In genomic region chr16:4416200-4417032, GRCh38 we compare ENCODE assay signal across 8 cellular contexts. TPM values are rescaled to one million over a fixed set of nuclear protein-coding genes. Genes with fewer than 3 reads are reported as not detected.
DNase-seq lines count a peak whose midpoint lies in the region; TF ChIP-seq lines count a peak whose summit lies in the region.

Gene CORO7, minus strand, starts transcription at chr16:4416596. Its CDS starts 78 bp downstream, at chr16:4416518.

- peak within 1 kb of the TSS; percentile 38 for H3K14ac ChIP-seq in neuronal stem cell (ENCODE audit: low read length)

- peak within 1 kb of the TSS; percentile 72; the same call in 1 of the 2 replicates for H3K27ac ChIP-seq in HEK293 (ENCODE audit: extremely low read depth, low read depth, low read length)
- H3K27ac ChIP-seq in neuronal stem cell (replicated peaks; ENCODE audit: low read length), result no peak within 1 kb of the TSS
- H3K27ac ChIP-seq in subcutaneous abdominal adipose tissue (ENCODE audit: low read depth, low read length), result peak within 1 kb of the TSS; percentile 54

- H3K4me3 ChIP-seq in HEK293 (ENCODE audit: low read depth, low read length) (peak within 1 kb of the TSS; percentile 67), neuronal stem cell (ENCODE audit: low read length in 2 of 2) (peak within 1 kb of the TSS; percentile 83 to 85), subcutaneous abdominal adipose tissue (ENCODE audit: low read depth in 1 of 5, low read length in 5 of 5) (peak within 1 kb of the TSS; percentile 70 to 86 (median 77))

- no peak within 1 kb of the TSS for H2BK15ac ChIP-seq in neuronal stem cell (ENCODE audit: low read length)

- H3K4me2 ChIP-seq in neuronal stem cell (ENCODE audit: insufficient read depth, low read length, poor library complexity, severe bottlenecking), result peak within 1 kb of the TSS; percentile 87

- H2BK5ac ChIP-seq in neuronal stem cell (ENCODE audit: low read length), result peak within 1 kb of the TSS; percentile 24

- DNase-seq in GF-D8 (lab: John Stamatoyannopoulos, UW) (peak; percentile 71), MV-4-11 (lab: John Stamatoyannopoulos, UW) (peak; percentile 90), SK-MEL-5 (ENCODE audit: low read depth, low spot score) (peak; percentile 89), foreskin melanocyte (peak; percentile 73), neuronal stem cell (ENCODE audit: low spot score) (peak; percentile 77)
- DNase-seq in activated naive CD4-positive, alpha-beta T cell (lab: John Stamatoyannopoulos, UW), result peak; percentile 95 to 99 (median 97)

- no peak within 1 kb of the TSS for H3K4ac ChIP-seq in neuronal stem cell (ENCODE audit: low read length)

- H2AFZ ChIP-seq in neuronal stem cell (ENCODE audit: low read length), result peak within 1 kb of the TSS; percentile 92

- H4K8ac ChIP-seq in neuronal stem cell (ENCODE audit: low read depth, low read length), result peak within 1 kb of the TSS; percentile 43

- H3K27me3 ChIP-seq in neuronal stem cell (ENCODE audit: control insufficient read depth in 3 of 3, insufficient read depth in 3 of 3, low read depth in 1 of 3, low read length in 3 of 3) (peaks cover 0 to 6% (median 0%) of the 10 kb centered on the region in 3 experiments), subcutaneous abdominal adipose tissue (ENCODE audit: control insufficient read depth in 5 of 5, insufficient read depth in 4 of 5, low read length in 5 of 5) (no peaks in the 10 kb centered on the region)

- peak within 1 kb of the TSS; percentile 85 for H3K18ac ChIP-seq in neuronal stem cell (ENCODE audit: low read length)

- POLR2A ChIA-PET in HEK293 (lab: Yijun Ruan, JAX), result interaction anchor here (0.5 to 1.8 kb wide), 5 partner anchors 11 to 861 kb away, joined by 3 to 6 read pairs (median 3); no protein-coding TSS in a partner anchor

- H3K9ac ChIP-seq in neuronal stem cell (ENCODE audit: low read depth, low read length, poor library complexity) (peak within 1 kb of the TSS; percentile 81), subcutaneous abdominal adipose tissue (ENCODE audit: low read length in 5 of 5) (peak within 1 kb of the TSS; percentile 52 to 83 (median 77))

- in situ Hi-C loops in SK-MEL-5 (cut with HindIII; ENCODE audit: low pct_unique_long_range_greater_than_20kb, low sequenced_read_pairs), result no loop called here

- H2BK12ac ChIP-seq in neuronal stem cell (ENCODE audit: low read length), result no peak within 1 kb of the TSS

- H3K36me3 ChIP-seq in HEK293 (ENCODE audit: control insufficient read depth in 2 of 2, insufficient read depth in 1 of 2, low read length in 2 of 2) (peaks cover 0 to 18% of the 10 kb centered on the region in 2 experiments; a peak in 1 of 3 replicates), neuronal stem cell (replicated peaks in 1 of 2; ENCODE audit: control insufficient read depth in 2 of 2, insufficient read depth in 2 of 2, low read length in 2 of 2) (peaks cover 3 to 11% of the 10 kb centered on the region in 2 donors), subcutaneous abdominal adipose tissue (ENCODE audit: control insufficient read depth in 5 of 5, insufficient read depth in 5 of 5, low read length in 5 of 5) (peaks cover 0 to 18% (median 7%) of the 10 kb centered on the region in 5 donors)

- H2BK120ac ChIP-seq in neuronal stem cell (ENCODE audit: low read depth, low read length), result no peak within 1 kb of the TSS

- H3K4me1 ChIP-seq in HEK293 (ENCODE audit: control insufficient read depth, insufficient read depth, low read length), result no peaks in the 10 kb centered on the region
- H3K4me1 ChIP-seq in neuronal stem cell (ENCODE audit: control insufficient read depth in 2 of 2, insufficient read depth in 1 of 2, low read depth in 1 of 2, low read length in 2 of 2), result peaks cover 8 to 16% of the 10 kb centered on the region in 2 donors
- H3K4me1 ChIP-seq in subcutaneous abdominal adipose tissue (ENCODE audit: control insufficient read depth in 5 of 5, insufficient read depth in 5 of 5, low read length in 5 of 5), result peaks cover 4 to 43% (median 30%) of the 10 kb centered on the region in 5 donors

- no CpG with 5 or more reads among the region's 92 CpGs for WGBS in neuronal stem cell (ENCODE audit: extremely low coverage in 2 of 2, insufficient read length in 2 of 2, insufficient replicate concordance in 1 of 2), 2 donors

- H4K91ac ChIP-seq in neuronal stem cell (ENCODE audit: low read depth, low read length, poor library complexity), result no peak within 1 kb of the TSS

- H3K9me3 ChIP-seq in HEK293 (ENCODE audit: control insufficient read depth, insufficient read depth, low read depth, low read length) (no peaks in the 10 kb centered on the region), neuronal stem cell (replicated peaks in 1 of 2; ENCODE audit: control insufficient read depth in 2 of 2, insufficient read depth in 1 of 2, low read depth in 1 of 2, low read length in 2 of 2) (no peaks in the 10 kb centered on the region), subcutaneous abdominal adipose tissue (ENCODE audit: control insufficient read depth in 5 of 5, low read length in 5 of 5) (no peaks in the 10 kb centered on the region)

- H2AK5ac ChIP-seq in neuronal stem cell (ENCODE audit: low read depth, low read length), result peak within 1 kb of the TSS; percentile 70

- peak within 1 kb of the TSS; percentile 93 for H3K23ac ChIP-seq in neuronal stem cell (ENCODE audit: low read depth, low read length, poor library complexity)

- CTCF ChIA-PET in HEK293 (lab: Yijun Ruan, JAX), result interaction anchor here (0.7 to 9.9 kb wide), 3 partner anchors 13 to 905 kb away, joined by 3 to 135 read pairs (median 3); no protein-coding TSS in a partner anchor

- no peaks in the 10 kb centered on the region for H3K79me1 ChIP-seq in neuronal stem cell (ENCODE audit: low read depth, low read length)

- TF ChIP-seq CTCF in HEK293 (tag by site-specific recombination; IDR thresholded peaks at IDR 0.05), result no peak

TF ChIP-seq in HEK293, 187 proteins besides CTCF, POLR2A, EP300 and RAD21 (continues in another document):
- TF ChIP-seq ZNF707 (tag by site-specific recombination; IDR thresholded peaks at IDR 0.05) (no peak), MYNN (tag by site-specific recombination; IDR thresholded peaks at IDR 0.05; ENCODE audit: borderline replicate concordance) (no peak), KLF16 (tag by site-specific recombination; IDR thresholded peaks at IDR 0.05) (peak; percentile 70; the same call in 1 of the 2 replicates), ZNF777 (tag by site-specific recombination; IDR thresholded peaks at IDR 0.05; ENCODE audit: borderline replicate concordance) (peak; percentile 60; the same call in 1 of the 2 replicates), GLIS2 (tag by site-specific recombination; IDR thresholded peaks at IDR 0.05) (peak; percentile 92), KLF8 (tag by site-specific recombination; IDR thresholded peaks at IDR 0.05) (peak; percentile 66; the same call in 1 of the 2 replicates), ZNF558 (tag by site-specific recombination; IDR thresholded peaks at IDR 0.05) (no peak), SP2 (tag by site-specific recombination; IDR thresholded peaks at IDR 0.05) (peak; percentile 94), ZNF692 (tag by site-specific recombination; IDR thresholded peaks at IDR 0.05) (peak; percentile 91), ZNF335 (tag by site-specific recombination; conservative IDR thresholded peaks at IDR 0.05) (peak; percentile 71), YY1 (tag by site-specific recombination; IDR thresholded peaks at IDR 0.05) (peak; percentile 49; the same call in 1 of the 2 replicates), KLF9 (tag by site-specific recombination; IDR thresholded peaks at IDR 0.05; ENCODE audit: low read depth) (peak; percentile 94), ZFP41 (tag by site-specific recombination; IDR thresholded peaks at IDR 0.05; ENCODE audit: borderline replicate concordance) (no peak), KLF10 (tag by site-specific recombination; IDR thresholded peaks at IDR 0.05) (peak; percentile 73), ZNF791 (tag by site-specific recombination; IDR thresholded peaks at IDR 0.05) (no peak)
- TF ChIP-seq, protein P1, sequence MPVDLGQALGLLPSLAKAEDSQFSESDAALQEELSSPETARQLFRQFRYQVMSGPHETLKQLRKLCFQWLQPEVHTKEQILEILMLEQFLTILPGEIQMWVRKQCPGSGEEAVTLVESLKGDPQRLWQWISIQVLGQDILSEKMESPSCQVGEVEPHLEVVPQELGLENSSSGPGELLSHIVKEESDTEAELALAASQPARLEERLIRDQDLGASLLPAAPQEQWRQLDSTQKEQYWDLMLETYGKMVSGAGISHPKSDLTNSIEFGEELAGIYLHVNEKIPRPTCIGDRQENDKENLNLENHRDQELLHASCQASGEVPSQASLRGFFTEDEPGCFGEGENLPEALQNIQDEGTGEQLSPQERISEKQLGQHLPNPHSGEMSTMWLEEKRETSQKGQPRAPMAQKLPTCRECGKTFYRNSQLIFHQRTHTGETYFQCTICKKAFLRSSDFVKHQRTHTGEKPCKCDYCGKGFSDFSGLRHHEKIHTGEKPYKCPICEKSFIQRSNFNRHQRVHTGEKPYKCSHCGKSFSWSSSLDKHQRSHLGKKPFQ (tag by site-specific recombination; IDR thresholded peaks at IDR 0.05), result peak; percentile 88; the same call in 1 of the 2 replicates

RNA-seq across cellular contexts. Expression of gene CORO7, which starts in this region (rescaled TPM):
- total RNA-seq in SK-MEL-5 (2014; rRNA removed; shearing (Covaris generic)), result 17.4 and 21.1 TPM in 2 replicates
- polyA plus RNA-seq in SK-MEL-5 (2015; cell fraction: cytosol; rRNA removed), result 26.4 and 29.8 TPM in 2 replicates
- polyA plus RNA-seq in SK-MEL-5 (2015; cell fraction: nucleus; rRNA removed), result 75.5 and 107 TPM in 2 replicates
- polyA plus RNA-seq in neuronal stem cell (2013, experiment 1 of 2), result 8.9 TPM
- polyA plus RNA-seq in neuronal stem cell (2013, experiment 2 of 2), result 10.3 TPM
